In the genomic region with DNA sequence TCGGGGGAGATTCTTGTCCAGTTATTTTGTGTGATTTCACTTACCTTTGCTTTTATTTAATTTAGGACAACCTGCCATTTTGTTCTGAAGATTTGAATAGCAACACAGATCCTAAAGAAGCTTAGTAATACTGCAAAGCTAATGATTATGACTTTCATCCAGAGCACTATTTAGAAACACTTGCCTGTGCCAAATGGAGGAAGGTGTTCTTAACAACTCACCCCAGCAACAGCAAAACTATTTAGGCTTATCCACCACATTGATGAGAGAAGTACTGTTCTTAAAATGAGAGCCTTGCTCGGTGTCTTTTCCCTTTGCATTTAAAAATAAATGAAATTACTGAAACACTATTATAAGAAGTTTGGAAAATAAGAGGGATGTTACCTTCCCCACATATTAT, we compare ENCODE assay signal across 26 cellular contexts.
"Had no signal": no experiment of that assay in that cellular context is flagged by ENCODE, and none has a peak within 500 bp of the region (broad histone marks: within the 10 kb centered on the region; RNA-seq: fewer than 3 reads in every experiment).

No MANE protein-coding gene starts in this region.

- H3K27ac ChIP-seq: brain microvascular endothelial cell, colonic mucosa, epithelial cell of prostate, esophagus squamous epithelium had no signal

- H3K9me3 Mint-ChIP-seq: activated CD4-positive, alpha-beta memory T cell treated with anti-CD3 and anti-CD28 coated beads, Interleukin-2, amount 10 ng/mL, durations not matched to agents 7 days and 5 days; activated CD4-positive, alpha-beta T cell treated with anti-CD3 and anti-CD28 coated beads, Interleukin-2, amount 10 ng/mL, durations not matched to agents 7 days and 5 days; activated naive CD4-positive, alpha-beta T cell treated with anti-CD3 and anti-CD28 coated beads, Interleukin-2, amount 10 ng/mL, durations not matched to agents 7 days and 5 days; activated naive CD8-positive, alpha-beta T cell treated with anti-CD3 and anti-CD28 coated beads, Interleukin-2, amount 10 ng/mL, durations not matched to agents 7 days and 5 days; activated T-cell treated with anti-CD3 and anti-CD28 coated beads, Interleukin-2, amount 50 U/mL, for 24 hours; activated T-cell treated with anti-CD3 and anti-CD28 coated beads, Interleukin-2, amount 50 U/mL, for 72 hours had no signal

- H3K27ac Mint-ChIP-seq: activated CD4-positive, alpha-beta memory T cell treated with anti-CD3 and anti-CD28 coated beads, Interleukin-2, amount 10 ng/mL, durations not matched to agents 7 days and 5 days; activated CD4-positive, alpha-beta T cell treated with anti-CD3 and anti-CD28 coated beads, Interleukin-2, amount 10 ng/mL, durations not matched to agents 7 days and 5 days; activated naive CD4-positive, alpha-beta T cell treated with anti-CD3 and anti-CD28 coated beads, Interleukin-2, amount 10 ng/mL, durations not matched to agents 7 days and 5 days; activated naive CD4-positive, alpha-beta T cell treated with anti-CD3 and anti-CD28 coated beads, Interleukin-2, amount 50 U/mL, for 72 hours; activated naive CD8-positive, alpha-beta T cell treated with anti-CD3 and anti-CD28 coated beads, Interleukin-2, amount 10 ng/mL, durations not matched to agents 7 days and 5 days; activated T-cell treated with anti-CD3 and anti-CD28 coated beads, Interleukin-2, amount 50 U/mL, for 24 hours; activated T-cell treated with anti-CD3 and anti-CD28 coated beads, Interleukin-2, amount 50 U/mL, for 72 hours had no signal

- ATAC-seq: activated naive CD4-positive, alpha-beta T cell treated with anti-CD3 and anti-CD28 coated beads, Interleukin-2, amount 50 U/mL, for 72 hours; activated T-cell treated with anti-CD3 and anti-CD28 coated beads, Interleukin-2, amount 50 U/mL, for 72 hours; gastroesophageal sphincter had no signal

- H3K27me3 Mint-ChIP-seq: activated CD4-positive, alpha-beta memory T cell treated with anti-CD3 and anti-CD28 coated beads, Interleukin-2, amount 10 ng/mL, durations not matched to agents 7 days and 5 days; activated CD4-positive, alpha-beta T cell treated with anti-CD3 and anti-CD28 coated beads, Interleukin-2, amount 10 ng/mL, durations not matched to agents 7 days and 5 days; activated naive CD4-positive, alpha-beta T cell treated with anti-CD3 and anti-CD28 coated beads, Interleukin-2, amount 10 ng/mL, durations not matched to agents 7 days and 5 days; activated naive CD8-positive, alpha-beta T cell treated with anti-CD3 and anti-CD28 coated beads, Interleukin-2, amount 10 ng/mL, durations not matched to agents 7 days and 5 days; activated T-cell treated with anti-CD3 and anti-CD28 coated beads, Interleukin-2, amount 50 U/mL, for 24 hours had no signal

- H3K36me3 ChIP-seq: brain microvascular endothelial cell, colonic mucosa had no signal

- H3K4me1 ChIP-seq: colonic mucosa had no signal

- H3K4me1 Mint-ChIP-seq: activated CD4-positive, alpha-beta memory T cell treated with anti-CD3 and anti-CD28 coated beads, Interleukin-2, amount 10 ng/mL, durations not matched to agents 7 days and 5 days; activated naive CD4-positive, alpha-beta T cell treated with anti-CD3 and anti-CD28 coated beads, Interleukin-2, amount 10 ng/mL, durations not matched to agents 7 days and 5 days had no signal

- H3K9me3 ChIP-seq: colonic mucosa, esophagus squamous epithelium, gastroesophageal sphincter had no signal

- H3K27me3 ChIP-seq: brain microvascular endothelial cell, colonic mucosa, esophagus squamous epithelium, gastroesophageal sphincter had no signal

- DNase-seq: activated CD4-positive, alpha-beta memory T cell treated with anti-CD3 and anti-CD28 coated beads, Interleukin-2, amount 10 ng/mL, durations not matched to agents 7 days and 5 days; activated CD4-positive, alpha-beta T cell treated with anti-CD3 and anti-CD28 coated beads for 1 hour; activated CD4-positive, alpha-beta T cell treated with anti-CD3 and anti-CD28 coated beads for 4 hours; activated CD4-positive, alpha-beta T cell treated with anti-CD3 and anti-CD28 coated beads, Interleukin-2, amount 10 ng/mL, durations not matched to agents 7 days and 5 days; activated CD4-positive, alpha-beta T cell treated with anti-CD3 and anti-CD28 coated beads, Interleukin-2, amount 50 U/mL, for 4 hours; activated CD8-positive, alpha-beta memory T cell treated with anti-CD3 and anti-CD28 coated beads, Interleukin-2, amount 50 U/mL, for 48 hours; activated gamma-delta T cell; activated naive CD4-positive, alpha-beta T cell; activated naive CD4-positive, alpha-beta T cell treated with anti-CD3 and anti-CD28 coated beads, Interleukin-2, amount 10 ng/mL, durations not matched to agents 7 days and 5 days; activated naive CD8-positive, alpha-beta T cell treated with anti-CD3 and anti-CD28 coated beads, Interleukin-2, amount 10 ng/mL, durations not matched to agents 7 days and 5 days; activated T-cell treated with anti-CD3 and anti-CD28 coated beads for 4 hours; activated T-cell treated with anti-CD3 and anti-CD28 coated beads, Interleukin-2, amount 50 U/mL, for 24 hours; activated T-cell treated with anti-CD3 and anti-CD28 coated beads, Interleukin-2, amount 50 U/mL, for 72 hours; amniotic stem cell; anterior cingulate cortex; brain microvascular endothelial cell; central memory CD4-positive, alpha-beta T cell; cerebellar nuclear complex; colonic mucosa; effector CD8-positive, alpha-beta T cell; esophagus squamous epithelium; foreskin melanocyte; T-helper 2 cell had no signal

- H3K4me3 ChIP-seq: colonic mucosa, esophagus squamous epithelium, gastroesophageal sphincter had no signal

- H3K4me3 Mint-ChIP-seq: activated CD4-positive, alpha-beta memory T cell treated with anti-CD3 and anti-CD28 coated beads, Interleukin-2, amount 10 ng/mL, durations not matched to agents 7 days and 5 days; activated CD4-positive, alpha-beta T cell treated with anti-CD3 and anti-CD28 coated beads, Interleukin-2, amount 10 ng/mL, durations not matched to agents 7 days and 5 days; activated naive CD4-positive, alpha-beta T cell treated with anti-CD3 and anti-CD28 coated beads, Interleukin-2, amount 10 ng/mL, durations not matched to agents 7 days and 5 days; activated naive CD8-positive, alpha-beta T cell treated with anti-CD3 and anti-CD28 coated beads, Interleukin-2, amount 10 ng/mL, durations not matched to agents 7 days and 5 days; activated T-cell treated with anti-CD3 and anti-CD28 coated beads, Interleukin-2, amount 50 U/mL, for 24 hours; activated T-cell treated with anti-CD3 and anti-CD28 coated beads, Interleukin-2, amount 50 U/mL, for 72 hours had no signal
